ENCODE assay signal across 1 cellular context in the genomic region with DNA sequence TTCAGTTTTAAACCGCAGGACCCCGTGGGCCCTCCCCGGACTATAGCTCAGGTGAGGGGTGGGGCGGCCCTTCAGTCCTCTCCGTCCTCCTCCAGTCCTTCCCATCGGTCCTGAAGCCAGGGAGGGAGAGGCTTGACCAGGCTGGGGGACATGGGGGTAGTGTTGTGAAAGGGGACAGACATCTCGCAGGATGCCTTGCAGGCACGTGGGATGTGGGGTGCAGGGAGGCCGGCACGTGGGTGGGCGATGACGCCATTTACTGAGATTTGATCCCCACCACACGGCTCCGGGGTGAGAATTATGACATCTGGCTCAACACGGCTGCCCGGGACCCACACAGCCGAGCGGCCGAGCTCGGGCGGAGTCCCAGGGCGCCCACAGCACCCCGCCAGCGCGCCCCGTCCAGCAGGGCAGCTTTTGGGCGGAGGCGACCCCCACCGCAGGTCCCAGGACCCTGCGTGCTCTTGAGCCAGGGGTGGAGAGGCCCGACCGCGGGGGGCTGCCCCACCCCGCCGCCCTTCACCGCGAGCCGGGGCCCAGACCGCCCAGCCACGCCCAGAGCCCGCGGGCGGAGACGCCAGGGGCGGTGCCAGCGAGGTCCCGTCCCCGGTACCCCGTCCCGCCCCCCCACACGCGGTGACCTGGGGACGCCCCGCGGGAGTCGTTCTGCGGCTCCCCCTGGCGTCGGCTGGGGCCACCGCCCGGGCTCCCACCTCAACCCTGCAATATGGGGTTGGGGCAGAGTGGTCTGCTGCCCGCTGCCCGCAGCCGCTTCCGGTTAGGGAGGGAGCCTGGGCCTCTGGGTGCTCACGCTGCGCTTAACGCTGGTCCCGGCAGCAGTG.
TF ChIP-seq lines count a peak whose summit lies in the region.

No MANE protein-coding gene starts in this region.

TF ChIP-seq in H1, 55 proteins besides CTCF, POLR2A, EP300 and RAD21:
- TF ChIP-seq KDM4A (IDR thresholded peaks at IDR 0.05; ENCODE audit: low read depth, low read length, severe bottlenecking) (peak; percentile 61), GABPA (IDR thresholded peaks at IDR 0.05; ENCODE audit: borderline replicate concordance, insufficient read depth, low read length) (0 out of 2 replicates have a peak, but pooled peaks have one; percentile 24), RBBP5 (IDR thresholded peaks at IDR 0.05; ENCODE audit: borderline replicate concordance, low read depth, low read length) (0 out of 2 replicates have a peak, but pooled peaks have one; percentile 40), HDAC2 (IDR thresholded peaks at IDR 0.05; ENCODE audit: borderline replicate concordance in 1 of 2, low read depth in 2 of 2, low read length in 2 of 2) (no peak), ATF2 (IDR thresholded peaks at IDR 0.05; ENCODE audit: low read length) (no peak)
- TF ChIP-seq, protein P1, sequence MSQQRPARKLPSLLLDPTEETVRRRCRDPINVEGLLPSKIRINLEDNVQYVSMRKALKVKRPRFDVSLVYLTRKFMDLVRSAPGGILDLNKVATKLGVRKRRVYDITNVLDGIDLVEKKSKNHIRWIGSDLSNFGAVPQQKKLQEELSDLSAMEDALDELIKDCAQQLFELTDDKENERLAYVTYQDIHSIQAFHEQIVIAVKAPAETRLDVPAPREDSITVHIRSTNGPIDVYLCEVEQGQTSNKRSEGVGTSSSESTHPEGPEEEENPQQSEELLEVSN (IDR thresholded peaks at IDR 0.05) = 0 out of 2 replicates have a peak, but pooled peaks have one; percentile 17
- TF ChIP-seq, protein P2, sequence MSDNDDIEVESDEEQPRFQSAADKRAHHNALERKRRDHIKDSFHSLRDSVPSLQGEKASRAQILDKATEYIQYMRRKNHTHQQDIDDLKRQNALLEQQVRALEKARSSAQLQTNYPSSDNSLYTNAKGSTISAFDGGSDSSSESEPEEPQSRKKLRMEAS (IDR thresholded peaks at IDR 0.05) = peak; percentile 71
